8 cellular contexts compared by ENCODE assay signal in genomic region chr1:202692959-202693555, GRCh38. TPM values are rescaled to one million over a fixed set of nuclear protein-coding genes. Genes with fewer than 3 reads are reported as not detected.
DNase-seq lines count a peak whose midpoint lies in the region; ATAC-seq, FAIRE-seq and TF ChIP-seq lines count a peak whose summit lies in the region.

No MANE protein-coding gene starts in this region.

- H3K36me3 ChIP-seq in A673 (ENCODE audit: insufficient read depth, low read length, poor library complexity, severe bottlenecking), result no peaks in the 10 kb centered on the region

- peaks cover 61% of the 10 kb centered on the region for H3K27me3 ChIP-seq in A673 (replicated peaks; ENCODE audit: insufficient read depth, low read depth, low read length, poor library complexity)
- peaks cover 38% of the 10 kb centered on the region for H3K27me3 ChIP-seq in foreskin keratinocyte

- H3K9me3 ChIP-seq in A673 (ENCODE audit: low read depth, low read length, poor library complexity, severe bottlenecking), result no peaks in the 10 kb centered on the region

- TF ChIP-seq CTCF in A673 (conservative IDR thresholded peaks at IDR 0.05; ENCODE audit: low read depth, low read length) (peak; percentile 42), foreskin keratinocyte (conservative IDR thresholded peaks at IDR 0.05) (peak; percentile 45)

- H3K4me3 ChIP-seq in A673 (ENCODE audit: low read depth, low read length, poor library complexity, severe bottlenecking), result no peak overlapping the region

- H3K27ac ChIP-seq in A673 (ENCODE audit: low read depth, low read length, poor library complexity, severe bottlenecking) (no peak overlapping the region), foreskin keratinocyte (no peak overlapping the region)

- peak; percentile 74 for DNase-seq in A673 (ENCODE audit: low spot score)
- peak; percentile 29 for DNase-seq in GM18507 (ENCODE audit: extremely low spot score, insufficient read length, low read depth)
- DNase-seq in OCI-M2 (lab: John Stamatoyannopoulos, UW; ENCODE audit: unreplicated experiment), result peak; percentile 45
- peak; percentile 61 to 70 for DNase-seq in activated T-cell treated with anti-CD3 and anti-CD28 coated beads, Interleukin-2, amount 50 U/mL, for 48 hours
- DNase-seq in foreskin keratinocyte, result peak in 1 of 2 donors; percentile 38
- peak; percentile 46 for DNase-seq in pons (ENCODE audit: low spot score)
- DNase-seq in urothelium cell line (ENCODE audit: low spot score), result peak; percentile 75

- FAIRE-seq in GM18507 (lab: Jason Lieb, UNC) (peak; percentile 74), urothelium cell line (lab: Jason Lieb, UNC) (no peak)

- H3K4me1 ChIP-seq in A673 (ENCODE audit: insufficient read depth, low read length, poor library complexity, severe bottlenecking) (no peaks in the 10 kb centered on the region), foreskin keratinocyte (no peaks in the 10 kb centered on the region)

- CTCF ChIA-PET in A673 (lab: Charles Lee), result no interaction called here

- intact Hi-C loops in A673 (cut with micrococcal nuclease; ENCODE audit: unreplicated experiment), result no loop called here

- POLR2A ChIA-PET in A673 (lab: Charles Lee; ENCODE audit: low non-redundant PET), result no interaction called here

- ATAC-seq in foreskin keratinocyte, result peak; percentile 46
- no peak for ATAC-seq in GM19455 (IDR thresholded peaks at IDR 0.05; ENCODE audit: unreplicated experiment)

- no TSS peak for BruUV-seq in A673 (replicated peaks; lab: Mats Ljungman, UMichigan)

RNA-seq across cellular contexts. Expression of gene SYT2, which starts 17.2 kb away (rescaled TPM):
- total RNA-seq in A673 (2021) (0.69 and 0.92 TPM in 2 replicates), foreskin keratinocyte (0.03 and 0.07 TPM in 2 replicates)
- polyA plus RNA-seq in foreskin keratinocyte, result 0.01 and 0.02 TPM in 2 replicates
